ENCODE assay signal across 12 cellular contexts in genomic region chr12:26319511-26319910, GRCh38.
DNase-seq lines count a peak whose midpoint lies in the region; ATAC-seq and TF ChIP-seq lines count a peak whose summit lies in the region.
"Had no signal": no experiment of that assay in that cellular context is flagged by ENCODE, and none has a peak within 500 bp of the region (broad histone marks: within the 10 kb centered on the region; RNA-seq: fewer than 3 reads in every experiment).

No MANE protein-coding gene starts in this region.

- H3K36me3 ChIP-seq in HCT116 (ENCODE audit: control insufficient read depth in 1 of 2, insufficient read depth in 2 of 2, low read length in 2 of 2) (no peaks in the 10 kb centered on the region), body of pancreas (replicated peaks in 1 of 2; ENCODE audit: insufficient read depth in 1 of 2, low read depth in 2 of 2) (no peaks in the 10 kb centered on the region), Caco-2 (ENCODE audit: control insufficient read depth, insufficient read depth, low read length) (no peaks in the 10 kb centered on the region)
- H3K36me3 ChIP-seq: thyroid gland, WERI-Rb-1 had no signal

- H3K36me3 Mint-ChIP-seq in stimulated activated memory B cell treated with anti-CD40 and anti-IgM and Interleukin-4, amounts not matched to agents 10 μg/mL and 1 μg/mL and 100 μg/mL, for 72 hours, result peaks cover 15% of the 10 kb centered on the region
- no peaks in the 10 kb centered on the region for H3K36me3 Mint-ChIP-seq in Caco-2 (ENCODE audit: insufficient read depth, unreplicated experiment)

- H3K27ac Mint-ChIP-seq in stimulated activated memory B cell treated with anti-CD40 and anti-IgM and Interleukin-4, amounts not matched to agents 10 μg/mL and 1 μg/mL and 100 μg/mL, for 72 hours, result peak overlapping the region; percentile 65
- no peak overlapping the region for H3K27ac Mint-ChIP-seq in Caco-2 (ENCODE audit: unreplicated experiment)
- H3K27ac Mint-ChIP-seq: activated naive CD4-positive, alpha-beta T cell treated with anti-CD3 and anti-CD28 coated beads, Interleukin-2, amount 50 U/mL, for 72 hours had no signal

- no peaks in the 10 kb centered on the region for H3K9me2 ChIP-seq in HCT116 (ENCODE audit: insufficient read depth)

- no TSS peak for BruUV-seq in HCT116 (replicated peaks; lab: Mats Ljungman, UMichigan)
- BruUV-seq in Caco-2 (replicated peaks; lab: Mats Ljungman, UMichigan), result no TSS peak

- H3K27me3 ChIP-seq in HCT116 (ENCODE audit: insufficient read depth, low read length), result no peaks in the 10 kb centered on the region
- H3K27me3 ChIP-seq in body of pancreas, result no peaks in the 10 kb centered on the region
- H3K27me3 ChIP-seq in Caco-2 (replicated peaks; ENCODE audit: control insufficient read depth, insufficient read depth, low read length), result no peaks in the 10 kb centered on the region
- H3K27me3 ChIP-seq: thyroid gland had no signal

- peaks cover 28% of the 10 kb centered on the region for H3K4me1 Mint-ChIP-seq in stimulated activated memory B cell treated with anti-CD40 and anti-IgM and Interleukin-4, amounts not matched to agents 10 μg/mL and 1 μg/mL and 100 μg/mL, for 72 hours
- H3K4me1 Mint-ChIP-seq in Caco-2 (ENCODE audit: low read depth, unreplicated experiment), result no peaks in the 10 kb centered on the region

- H3K4me3 ChIP-seq in HCT116 (replicated peaks in 1 of 2; ENCODE audit: low read depth in 1 of 2, low read length in 2 of 2), result no peak overlapping the region
- no peak overlapping the region for H3K4me3 ChIP-seq in body of pancreas
- no peak overlapping the region for H3K4me3 ChIP-seq in Caco-2 (ENCODE audit: low read depth, low read length)
- H3K4me3 ChIP-seq: thyroid gland had no signal

- TF ChIP-seq POLR2A in HCT116 (IDR thresholded peaks at IDR 0.05; ENCODE audit: borderline replicate concordance, extremely low read depth, insufficient read depth, insufficient read length) (no peak), body of pancreas (IDR thresholded peaks at IDR 0.05) (no peak)

- RAD21 ChIA-PET in HCT116 (lab: Charles Lee; ENCODE audit: low non-redundant PET in 1 of 2, low total read pairs in 2 of 2, uncharacterized antibody in 2 of 2, unreplicated experiment in 2 of 2), result no interaction called here

- no peak overlapping the region for H3K9ac ChIP-seq in HCT116 (ENCODE audit: low read length)

- no peak for TF ChIP-seq RAD21 in HCT116 (IDR thresholded peaks at IDR 0.05; ENCODE audit: low read depth)

- no peaks in the 10 kb centered on the region for H3K9me3 ChIP-seq in HCT116 (ENCODE audit: control insufficient read depth in 1 of 2, insufficient read depth in 1 of 2, low read depth in 1 of 2, low read length in 2 of 2)
- no peaks in the 10 kb centered on the region for H3K9me3 ChIP-seq in body of pancreas
- peaks cover 13% of the 10 kb centered on the region; the same call in 1 of the 2 replicates for H3K9me3 ChIP-seq in Caco-2
- H3K9me3 ChIP-seq: thyroid gland had no signal

- H3K4me2 ChIP-seq in HCT116 (ENCODE audit: low read length), result no peak overlapping the region

- CTCF ChIA-PET in HCT116 (lab: Charles Lee) (no interaction called here), Caco-2 (lab: Charles Lee) (no interaction called here)

- no peak overlapping the region for H2AFZ ChIP-seq in HCT116 (ENCODE audit: low read depth, low read length, poor library complexity, severe bottlenecking)

- no peak overlapping the region for H3K4me3 Mint-ChIP-seq in stimulated activated memory B cell treated with anti-CD40 and anti-IgM and Interleukin-4, amounts not matched to agents 10 μg/mL and 1 μg/mL and 100 μg/mL, for 72 hours
- no peak overlapping the region for H3K4me3 Mint-ChIP-seq in Caco-2 (ENCODE audit: unreplicated experiment)

- POLR2A ChIA-PET in HCT116 (lab: Charles Lee) (no interaction called here), Caco-2 (lab: Charles Lee) (no interaction called here)

- H3K4me1 ChIP-seq in HCT116 (ENCODE audit: control insufficient read depth in 1 of 2, insufficient read depth in 2 of 2, low read length in 2 of 2) (peaks cover 8 to 23% of the 10 kb centered on the region in 2 experiments; a peak in 3 of 4 replicates), body of pancreas (peaks cover 9% of the 10 kb centered on the region), Caco-2 (peaks cover 12% of the 10 kb centered on the region; the same call in 1 of the 2 replicates)

- H3K9me3 Mint-ChIP-seq in stimulated activated memory B cell treated with anti-CD40 and anti-IgM and Interleukin-4, amounts not matched to agents 10 μg/mL and 1 μg/mL and 100 μg/mL, for 72 hours, result peaks cover 5% of the 10 kb centered on the region
- peaks cover 14% of the 10 kb centered on the region for H3K9me3 Mint-ChIP-seq in Caco-2 (ENCODE audit: unreplicated experiment)

- DNase-seq in HCT116 (ENCODE audit: low read depth, low spot score) (no peak), body of pancreas (peak; percentile 24 to 59 (median 42)), islet precursor cell (peak; percentile 97), NCI-H1436 (lab: John Stamatoyannopoulos, UW) (no peak), Caco-2 (no peak), KBM-7 (no peak)
- DNase-seq: NCI-H774, WERI-Rb-1 had no signal

- H3K79me2 ChIP-seq in HCT116 (ENCODE audit: insufficient read depth, low read length), result no peaks in the 10 kb centered on the region

- H3K27ac ChIP-seq in HCT116 (ENCODE audit: low read depth, low read length) (no peak overlapping the region), body of pancreas (peak overlapping the region in 2 of 4 donors; percentile 54 to 59)
- H3K27ac ChIP-seq: thyroid gland, WERI-Rb-1 had no signal

- 53 to 58% methylated on average over 5 of the region's 5 CpGs for WGBS in body of pancreas, 2 donors

- H4K20me1 ChIP-seq in HCT116 (ENCODE audit: insufficient read depth), result no peaks in the 10 kb centered on the region

- in situ Hi-C loops in KBM-7 (cut with MboI; ENCODE audit: low pct_unique_long_range_greater_than_20kb, low sequenced_read_pairs), result no loop called here

- intact Hi-C loops in HCT116 (cut with micrococcal nuclease), result no loop called here
- intact Hi-C loops in body of pancreas (cut with DNase I), result no loop called here
- intact Hi-C loops in Caco-2 (cut with micrococcal nuclease; ENCODE audit: unreplicated experiment), result no loop called here

- no peaks in the 10 kb centered on the region for H3K27me3 Mint-ChIP-seq in stimulated activated memory B cell treated with anti-CD40 and anti-IgM and Interleukin-4, amounts not matched to agents 10 μg/mL and 1 μg/mL and 100 μg/mL, for 72 hours
- no peaks in the 10 kb centered on the region for H3K27me3 Mint-ChIP-seq in Caco-2 (ENCODE audit: insufficient read depth, unreplicated experiment)

- TF ChIP-seq CTCF in HCT116 (IDR thresholded peaks at IDR 0.05 in 2 of 3, conservative IDR thresholded peaks at IDR 0.05 in 1 of 3; ENCODE audit: borderline replicate concordance in 1 of 3, insufficient read depth in 1 of 3, low read depth in 2 of 3, low read length in 2 of 3), result no peak
- TF ChIP-seq CTCF in body of pancreas (IDR thresholded peaks at IDR 0.05), result no peak
- TF ChIP-seq CTCF in Caco-2 (IDR thresholded peaks at IDR 0.05; ENCODE audit: insufficient read depth in 1 of 2, low read depth in 1 of 2, low read length in 1 of 2, severe bottlenecking in 1 of 2, unreplicated experiment in 1 of 2), result no peak

- no peak for ATAC-seq in HCT116
- ATAC-seq in body of pancreas, result peak; percentile 88
- no peak for ATAC-seq in stimulated activated memory B cell treated with anti-CD40 and anti-IgM and Interleukin-4, amounts not matched to agents 10 μg/mL and 1 μg/mL and 100 μg/mL, for 72 hours
- no peak for ATAC-seq in HG03442 (IDR thresholded peaks at IDR 0.05; ENCODE audit: unreplicated experiment)
- ATAC-seq: activated naive CD4-positive, alpha-beta T cell treated with anti-CD3 and anti-CD28 coated beads, Interleukin-2, amount 50 U/mL, for 72 hours had no signal

TF ChIP-seq in HCT116, 20 proteins besides CTCF, POLR2A, EP300 and RAD21:
- TF ChIP-seq CEBPB (IDR thresholded peaks at IDR 0.05; ENCODE audit: low read depth) (0 out of 2 replicates have a peak, but pooled peaks have one; percentile 15), ZBTB33 (IDR thresholded peaks at IDR 0.05; ENCODE audit: extremely low read depth, insufficient replicate concordance, low read length) (no peak)

Comparison
In these comparisons a context has a peak if more than half of its experiments do, and no peak if none do; other contexts are left out.
1. DNase-seq: peak in body of pancreas (4 of 4) and islet precursor cell (single experiment); none in HCT116 (single experiment), NCI-H1436 (single experiment), Caco-2 (0 of 2) and KBM-7 (single experiment).